Comparison of ENCODE assay signal across 8 cellular contexts in the genomic region with DNA sequence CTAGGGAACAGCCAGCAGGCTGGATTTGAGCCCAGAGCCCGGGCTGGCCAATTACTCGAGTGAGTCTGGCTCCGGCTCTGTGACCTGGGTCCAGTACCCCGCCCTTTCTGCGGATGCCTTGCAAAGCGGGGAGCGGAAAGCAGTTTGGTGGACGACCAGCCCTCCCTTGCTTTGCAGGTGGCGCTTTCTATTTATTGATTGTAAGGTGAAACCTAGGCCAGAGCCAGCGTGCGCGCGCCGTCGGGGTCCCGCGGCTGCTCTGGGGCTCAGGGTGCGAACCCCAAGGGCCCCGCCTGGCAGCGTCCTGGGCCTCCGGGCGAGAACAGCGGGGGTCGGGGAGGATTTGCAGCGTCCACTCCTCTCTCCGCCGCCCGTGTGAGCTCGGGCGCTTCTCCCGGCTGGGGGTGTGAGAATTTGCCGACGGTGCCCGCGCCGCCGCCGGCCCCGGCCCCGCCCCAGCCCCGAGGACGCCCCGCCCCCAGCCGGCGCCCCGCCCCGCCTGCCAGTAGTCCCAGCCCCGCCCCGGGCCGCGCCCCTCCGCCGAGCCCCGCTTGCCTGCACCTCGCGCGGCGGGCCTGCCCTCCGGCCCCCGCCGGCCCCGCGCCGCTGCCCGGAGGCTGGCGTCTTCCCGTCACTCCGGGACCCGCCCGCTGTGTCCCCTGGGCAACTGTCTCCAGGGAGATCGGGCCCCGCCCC. TPM values are rescaled to one million over a fixed set of nuclear protein-coding genes. Genes with fewer than 3 reads are reported as not detected.
DNase-seq lines count a peak whose midpoint lies in the region; ATAC-seq and TF ChIP-seq lines count a peak whose summit lies in the region.

No MANE protein-coding gene starts in this region.

- TF ChIP-seq CTCF in SK-N-SH (IDR thresholded peaks at IDR 0.05) (no peak), type B pancreatic cell (conservative IDR thresholded peaks at IDR 0.05) (no peak)

- no peak for TF ChIP-seq EP300 in SK-N-SH (IDR thresholded peaks at IDR 0.05; ENCODE audit: borderline replicate concordance in 1 of 2, low read depth in 1 of 2, low read length in 1 of 2)

- H4K20me1 ChIP-seq in SK-N-SH (ENCODE audit: insufficient read depth), result no peaks in the 10 kb centered on the region

- H3K9ac ChIP-seq in SK-N-SH, result no peak overlapping the region; the same call in 1 of the 2 replicates

- DNase-seq in CD1c-positive myeloid dendritic cell (ENCODE audit: extremely low spot score) (peak; percentile 76), HUDEP-2 (lab: John Stamatoyannopoulos, UW; ENCODE audit: unreplicated experiment in 76 of 76) (peak in 62 of 76 experiments; percentile 2 to 82 (median 55)), SK-N-SH (peak; percentile 94), cardiac septum (ENCODE audit: low spot score) (peak; percentile 90), pons (ENCODE audit: low spot score) (peak; percentile 11), type B pancreatic cell (ENCODE audit: extremely low spot score, unreplicated experiment) (peak; percentile 88)
- DNase-seq in activated naive CD8-positive, alpha-beta T cell treated with anti-CD3 and anti-CD28 coated beads for 36 hours, result peak; percentile 88

- intact Hi-C loops in cardiac septum (cut with DNase I), result no loop called here

- peak overlapping the region; percentile 78 for H3K4me2 ChIP-seq in SK-N-SH

- TF ChIP-seq RAD21 in SK-N-SH (IDR thresholded peaks at IDR 0.05; ENCODE audit: low read length), result no peak

- H3K27ac Mint-ChIP-seq in activated naive CD8-positive, alpha-beta T cell treated with anti-CD3 and anti-CD28 coated beads for 36 hours, result peak overlapping the region; percentile 95
- no peak overlapping the region for H3K27ac Mint-ChIP-seq in type B pancreatic cell

- H3K79me2 ChIP-seq in SK-N-SH (ENCODE audit: insufficient read depth), result peaks cover 3% of the 10 kb centered on the region; the same call in 1 of the 2 replicates

- peaks cover 73% of the 10 kb centered on the region for H3K4me1 Mint-ChIP-seq in activated naive CD8-positive, alpha-beta T cell treated with anti-CD3 and anti-CD28 coated beads for 36 hours
- H3K4me1 Mint-ChIP-seq in type B pancreatic cell (ENCODE audit: unreplicated experiment), result no peaks in the 10 kb centered on the region

- no peaks in the 10 kb centered on the region for H3K9me3 Mint-ChIP-seq in activated naive CD8-positive, alpha-beta T cell treated with anti-CD3 and anti-CD28 coated beads for 36 hours
- H3K9me3 Mint-ChIP-seq in type B pancreatic cell, result no peaks in the 10 kb centered on the region

- H3K9me2 ChIP-seq in SK-N-SH, result no peaks in the 10 kb centered on the region

- H3K27me3 ChIP-seq in SK-N-SH (ENCODE audit: insufficient read depth), result no peaks in the 10 kb centered on the region

- 0 out of 2 replicates have a peak overlapping the region, but pooled peaks have one; percentile 68 for H2AFZ ChIP-seq in SK-N-SH (ENCODE audit: low read depth)

- H3K27me3 Mint-ChIP-seq in activated naive CD8-positive, alpha-beta T cell treated with anti-CD3 and anti-CD28 coated beads for 36 hours, result no peaks in the 10 kb centered on the region
- H3K27me3 Mint-ChIP-seq in type B pancreatic cell, result peaks cover 61% of the 10 kb centered on the region

- peaks cover 39% of the 10 kb centered on the region for H3K36me3 Mint-ChIP-seq in activated naive CD8-positive, alpha-beta T cell treated with anti-CD3 and anti-CD28 coated beads for 36 hours
- H3K36me3 Mint-ChIP-seq in type B pancreatic cell, result no peaks in the 10 kb centered on the region

- CTCF ChIA-PET in SK-N-SH (lab: Yijun Ruan, JAX), result interaction anchor here (0.9 to 1.6 kb wide), 3 partner anchors 31 to 138 kb away, joined by 3 to 12 read pairs (median 3); no protein-coding TSS in a partner anchor

- POLR2A ChIA-PET in SK-N-SH (lab: Yijun Ruan, JAX), result no interaction called here

- WGBS in SK-N-SH (ENCODE audit: low lambda C conversion rate), result 1% methylated on average over 15 of the region's 72 CpGs

- peak overlapping the region; percentile 79 for H3K4me3 Mint-ChIP-seq in activated naive CD8-positive, alpha-beta T cell treated with anti-CD3 and anti-CD28 coated beads for 36 hours
- H3K4me3 Mint-ChIP-seq in type B pancreatic cell, result peak overlapping the region; percentile 87

- H3F3A ChIP-seq in SK-N-SH (replicated peaks; ENCODE audit: insufficient read depth), result peaks cover 20% of the 10 kb centered on the region

- peak overlapping the region; percentile 63 for H3K4me3 ChIP-seq in SK-N-SH (ENCODE audit: low read depth in 2 of 2, low read length in 1 of 2)

- peaks cover 0 to 18% of the 10 kb centered on the region in 2 experiments; a peak in 2 of 4 replicates for H3K4me1 ChIP-seq in SK-N-SH (ENCODE audit: control insufficient read depth in 1 of 2, insufficient read depth in 2 of 2, low read depth in 1 of 2, low read length in 1 of 2)

- peak; percentile 58 for ATAC-seq in GM19455 (IDR thresholded peaks at IDR 0.05; ENCODE audit: unreplicated experiment)

- H3K9me3 ChIP-seq in SK-N-SH, result no peaks in the 10 kb centered on the region

- no peaks in the 10 kb centered on the region for H3K36me3 ChIP-seq in SK-N-SH (replicated peaks in 1 of 2; ENCODE audit: control insufficient read depth in 1 of 2, insufficient read depth in 2 of 2, low read length in 1 of 2)

- no peak overlapping the region for H3K27ac ChIP-seq in SK-N-SH (ENCODE audit: low read depth in 2 of 2, low read length in 1 of 2)

TF ChIP-seq in SK-N-SH, 30 proteins besides CTCF, POLR2A, EP300 and RAD21:
- TF ChIP-seq, protein P1, sequence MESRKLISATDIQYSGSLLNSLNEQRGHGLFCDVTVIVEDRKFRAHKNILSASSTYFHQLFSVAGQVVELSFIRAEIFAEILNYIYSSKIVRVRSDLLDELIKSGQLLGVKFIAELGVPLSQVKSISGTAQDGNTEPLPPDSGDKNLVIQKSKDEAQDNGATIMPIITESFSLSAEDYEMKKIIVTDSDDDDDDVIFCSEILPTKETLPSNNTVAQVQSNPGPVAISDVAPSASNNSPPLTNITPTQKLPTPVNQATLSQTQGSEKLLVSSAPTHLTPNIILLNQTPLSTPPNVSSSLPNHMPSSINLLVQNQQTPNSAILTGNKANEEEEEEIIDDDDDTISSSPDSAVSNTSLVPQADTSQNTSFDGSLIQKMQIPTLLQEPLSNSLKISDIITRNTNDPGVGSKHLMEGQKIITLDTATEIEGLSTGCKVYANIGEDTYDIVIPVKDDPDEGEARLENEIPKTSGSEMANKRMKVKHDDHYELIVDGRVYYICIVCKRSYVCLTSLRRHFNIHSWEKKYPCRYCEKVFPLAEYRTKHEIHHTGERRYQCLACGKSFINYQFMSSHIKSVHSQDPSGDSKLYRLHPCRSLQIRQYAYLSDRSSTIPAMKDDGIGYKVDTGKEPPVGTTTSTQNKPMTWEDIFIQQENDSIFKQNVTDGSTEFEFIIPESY (IDR thresholded peaks at IDR 0.05; ENCODE audit: borderline replicate concordance, low read depth), result no peak
- TF ChIP-seq, protein P2, sequence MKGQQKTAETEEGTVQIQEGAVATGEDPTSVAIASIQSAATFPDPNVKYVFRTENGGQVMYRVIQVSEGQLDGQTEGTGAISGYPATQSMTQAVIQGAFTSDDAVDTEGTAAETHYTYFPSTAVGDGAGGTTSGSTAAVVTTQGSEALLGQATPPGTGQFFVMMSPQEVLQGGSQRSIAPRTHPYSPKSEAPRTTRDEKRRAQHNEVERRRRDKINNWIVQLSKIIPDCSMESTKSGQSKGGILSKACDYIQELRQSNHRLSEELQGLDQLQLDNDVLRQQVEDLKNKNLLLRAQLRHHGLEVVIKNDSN (IDR thresholded peaks at IDR 0.05; ENCODE audit: borderline replicate concordance, low read depth), result no peak
- TF ChIP-seq ELF1 (IDR thresholded peaks at IDR 0.05) (no peak), NRF1 (IDR thresholded peaks at IDR 0.05; ENCODE audit: low read depth, low read length) (no peak), GABPA (IDR thresholded peaks at IDR 0.05; ENCODE audit: low read depth) (no peak)
- TF ChIP-seq, protein P3, sequence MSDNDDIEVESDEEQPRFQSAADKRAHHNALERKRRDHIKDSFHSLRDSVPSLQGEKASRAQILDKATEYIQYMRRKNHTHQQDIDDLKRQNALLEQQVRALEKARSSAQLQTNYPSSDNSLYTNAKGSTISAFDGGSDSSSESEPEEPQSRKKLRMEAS (IDR thresholded peaks at IDR 0.05; ENCODE audit: low read depth), result no peak
- TF ChIP-seq, protein P4, sequence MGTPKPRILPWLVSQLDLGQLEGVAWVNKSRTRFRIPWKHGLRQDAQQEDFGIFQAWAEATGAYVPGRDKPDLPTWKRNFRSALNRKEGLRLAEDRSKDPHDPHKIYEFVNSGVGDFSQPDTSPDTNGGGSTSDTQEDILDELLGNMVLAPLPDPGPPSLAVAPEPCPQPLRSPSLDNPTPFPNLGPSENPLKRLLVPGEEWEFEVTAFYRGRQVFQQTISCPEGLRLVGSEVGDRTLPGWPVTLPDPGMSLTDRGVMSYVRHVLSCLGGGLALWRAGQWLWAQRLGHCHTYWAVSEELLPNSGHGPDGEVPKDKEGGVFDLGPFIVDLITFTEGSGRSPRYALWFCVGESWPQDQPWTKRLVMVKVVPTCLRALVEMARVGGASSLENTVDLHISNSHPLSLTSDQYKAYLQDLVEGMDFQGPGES (IDR thresholded peaks at IDR 0.05; ENCODE audit: low read depth, low read length), result peak; percentile 45; the same call in 1 of the 2 replicates

RNA-seq across cellular contexts. Expression of a gene that starts 37.6 kb away (rescaled TPM):
- polyA plus RNA-seq in SK-N-SH (2012; rRNA removed), result 5.5 and 6.0 TPM in 2 replicates
- polyA plus RNA-seq in SK-N-SH (2012; cell fraction: cytosol; rRNA removed), result 2.7 and 3.9 TPM in 2 replicates
- polyA plus RNA-seq in SK-N-SH (2012; cell fraction: nucleus; rRNA removed), result 12.9 and 13.6 TPM in 2 replicates
- total RNA-seq in activated naive CD8-positive, alpha-beta T cell treated with anti-CD3 and anti-CD28 coated beads for 36 hours, result 100 to 1,000 TPM; 131 to 134 TPM
- total RNA-seq in cardiac septum (3.0 TPM), type B pancreatic cell (ENCODE audit: low replicate concordance) (1.7 and 1.8 TPM in 2 replicates)

Comparison
In these comparisons a context has a peak if more than half of its experiments do, and no peak if none do; other contexts are left out.
1. DNase-seq: peak in every context shown above with its lines; median percentile 94 in SK-N-SH; 90 in cardiac septum; 88 in activated naive CD8-positive, alpha-beta T cell treated with anti-CD3 and anti-CD28 coated beads for 36 hours; 88 in type B pancreatic cell; 76 in CD1c-positive myeloid dendritic cell; 55 in HUDEP-2; 11 in pons.
2. RNA of a gene that starts 37.6 kb away (total RNA-seq): 131 to 134 TPM in activated naive CD8-positive, alpha-beta T cell treated with anti-CD3 and anti-CD28 coated beads for 36 hours; 3.0 TPM in cardiac septum (single experiment) and 1.7 to 1.8 TPM in type B pancreatic cell; every median in the first group is over 10 times any median in the second.